In genomic region chr3:100105536-100105935, GRCh38 we compare ENCODE assay signal across 7 cellular contexts. TPM values are rescaled to one million over a fixed set of nuclear protein-coding genes. Genes with fewer than 3 reads are reported as not detected.
DNase-seq lines count a peak whose midpoint lies in the region; ATAC-seq and TF ChIP-seq lines count a peak whose summit lies in the region.

No MANE protein-coding gene starts in this region.

- H3K9ac ChIP-seq in H9 (ENCODE audit: extremely low read depth, insufficient read length, low read length) = no peak overlapping the region

- H4K20me1 ChIP-seq in OCI-LY7 (ENCODE audit: insufficient read depth, low read length) (no peaks in the 10 kb centered on the region), H9 (ENCODE audit: control insufficient read depth, insufficient read depth, insufficient read length) (no peaks in the 10 kb centered on the region)

- no peak overlapping the region for H2AK5ac ChIP-seq in H9 (ENCODE audit: insufficient read length, low read length)

- intact Hi-C loops in OCI-LY7 (cut with micrococcal nuclease; ENCODE audit: unreplicated experiment) = no loop called here

- H3K4me1 Mint-ChIP-seq in osteocyte (ENCODE audit: unreplicated experiment) = peaks cover 67% of the 10 kb centered on the region
- H3K4me1 Mint-ChIP-seq in effector memory CD8-positive, alpha-beta T cell (ENCODE audit: low read depth in 2 of 2) = no peaks in the 10 kb centered on the region
- H3K4me1 Mint-ChIP-seq in H9 = peaks cover 8 to 16% of the 10 kb centered on the region in 2 experiments; a peak in 3 of 4 replicates

- no TSS peak for BruUV-seq in OCI-LY7 (replicated peaks; lab: Mats Ljungman, UMichigan)

- H2BK20ac ChIP-seq in H9 (ENCODE audit: low read depth, low read length, poor library complexity, severe bottlenecking) = no peak overlapping the region

- H3K27me3 ChIP-seq in H9 (ENCODE audit: insufficient read depth, low read length) = no peaks in the 10 kb centered on the region

- H2BK12ac ChIP-seq in H9 (ENCODE audit: insufficient read length, low read depth, low read length) = no peak overlapping the region

- H3K79me1 ChIP-seq in H9 (ENCODE audit: insufficient read depth, low read depth, low read length, poor library complexity, severe bottlenecking) = no peaks in the 10 kb centered on the region

- no peak overlapping the region for H3K14ac ChIP-seq in H9 (ENCODE audit: insufficient read depth, low read length)

- H3K27ac ChIP-seq in OCI-LY7 (ENCODE audit: low read depth, low read length, poor library complexity, severe bottlenecking) (peak overlapping the region; percentile 58), H9 (ENCODE audit: insufficient read length, low read depth, low read length) (no peak overlapping the region)

- H3K18ac ChIP-seq in H9 (ENCODE audit: insufficient read length, low read depth, low read length) = no peak overlapping the region

- H4K8ac ChIP-seq in H9 (replicated peaks; ENCODE audit: insufficient read length, low read depth, low read length) = no peak overlapping the region

- H3K4me3 ChIP-seq in OCI-LY7 (ENCODE audit: low read depth, low read length, poor library complexity, severe bottlenecking) = no peak overlapping the region

- no peak overlapping the region for H3K4ac ChIP-seq in H9 (ENCODE audit: low read depth, low read length)

- H2BK120ac ChIP-seq in H9 (ENCODE audit: low read depth, low read length, poor library complexity, severe bottlenecking) = no peak overlapping the region

- TF ChIP-seq CTCF in OCI-LY7 (conservative IDR thresholded peaks at IDR 0.05; ENCODE audit: low read length) = no peak
- TF ChIP-seq CTCF in osteocyte (IDR thresholded peaks at IDR 0.05) = no peak
- TF ChIP-seq CTCF in H9 (conservative IDR thresholded peaks at IDR 0.05) = no peak

- no peak overlapping the region for H3K23ac ChIP-seq in H9 (ENCODE audit: insufficient read length, low read depth, low read length)

- peak overlapping the region; percentile 48; the same call in 1 of the 2 replicates for H2AFZ ChIP-seq in OCI-LY7 (ENCODE audit: low read length)
- H2AFZ ChIP-seq in H9 (ENCODE audit: low read length) = no peak overlapping the region

- CTCF ChIA-PET in OCI-LY7 (lab: Charles Lee; ENCODE audit: unreplicated experiment) = no interaction called here

- H2BK5ac ChIP-seq in H9 (ENCODE audit: insufficient read length, low read length) = no peak overlapping the region

- H4K5ac ChIP-seq in H9 (ENCODE audit: insufficient read length, low read depth, low read length) = no peak overlapping the region

- H3K9me3 Mint-ChIP-seq in osteocyte (ENCODE audit: unreplicated experiment) = no peaks in the 10 kb centered on the region
- no peaks in the 10 kb centered on the region for H3K9me3 Mint-ChIP-seq in effector memory CD8-positive, alpha-beta T cell
- no peaks in the 10 kb centered on the region; a peak in 1 of 5 replicates for H3K9me3 Mint-ChIP-seq in H9

- H3K4me1 ChIP-seq in OCI-LY7 (ENCODE audit: insufficient read depth, low read length, poor library complexity, severe bottlenecking) (peaks cover 33% of the 10 kb centered on the region), H9 (ENCODE audit: insufficient read depth, low read length) (no peaks in the 10 kb centered on the region)

- no peaks in the 10 kb centered on the region for H3K9me3 ChIP-seq in OCI-LY7 (ENCODE audit: low read length)
- no peaks in the 10 kb centered on the region for H3K9me3 ChIP-seq in H9 (ENCODE audit: control insufficient read depth, low read depth, low read length)

- H3K4me3 Mint-ChIP-seq in osteocyte (ENCODE audit: unreplicated experiment) (no peak overlapping the region), H9 (no peak overlapping the region)
- H3K4me3 Mint-ChIP-seq in effector memory CD8-positive, alpha-beta T cell = no peak overlapping the region

- H3K36me3 Mint-ChIP-seq in osteocyte (ENCODE audit: unreplicated experiment) (peaks cover 2% of the 10 kb centered on the region), H9 (ENCODE audit: insufficient read depth in 1 of 3, low read depth in 3 of 3) (peaks cover 0 to 3% (median 0%) of the 10 kb centered on the region in 3 experiments; a peak in 2 of 7 replicates)
- H3K36me3 Mint-ChIP-seq in effector memory CD8-positive, alpha-beta T cell (ENCODE audit: insufficient read depth) = no peaks in the 10 kb centered on the region

- H3K27ac Mint-ChIP-seq in osteocyte (ENCODE audit: unreplicated experiment) (peak overlapping the region; percentile 70), H9 (peak overlapping the region in 1 of 3 experiments; percentile 31; a peak in 1 of 7 replicates)
- H3K27ac Mint-ChIP-seq in effector memory CD8-positive, alpha-beta T cell = no peak overlapping the region

- H3K23me2 ChIP-seq in H9 (ENCODE audit: insufficient read length, low read depth, low read length, poor library complexity, severe bottlenecking) = no peaks in the 10 kb centered on the region

- H2BK15ac ChIP-seq in H9 (ENCODE audit: low read depth, low read length) = no peak overlapping the region

- no CpG with 5 or more reads among the region's 1 CpG for WGBS in H9 (ENCODE audit: extremely low coverage, insufficient read length, low lambda C conversion rate)

- no peak overlapping the region for H3K56ac ChIP-seq in H9 (ENCODE audit: insufficient read length, low read depth, low read length)

- POLR2A ChIA-PET in OCI-LY7 (lab: Charles Lee) = interaction anchor here (0.6 to 1.9 kb wide), 14 partner anchors 8 to 1514 kb away, joined by 3 to 9 read pairs (median 4); partner anchors contain the start of genes FILIP1L and TBC1D23

- H3K36me3 ChIP-seq in OCI-LY7 (ENCODE audit: insufficient read depth, low read length) = no peaks in the 10 kb centered on the region

- no peak overlapping the region for H4K91ac ChIP-seq in H9 (ENCODE audit: insufficient read length, low read depth, low read length)

- H3K27me3 Mint-ChIP-seq in osteocyte (ENCODE audit: unreplicated experiment) (no peaks in the 10 kb centered on the region), H9 (ENCODE audit: low read depth) (no peaks in the 10 kb centered on the region)
- H3K27me3 Mint-ChIP-seq in effector memory CD8-positive, alpha-beta T cell = no peaks in the 10 kb centered on the region

- DNase-seq in OCI-LY7 (ENCODE audit: low spot score) (peak; percentile 76), osteocyte (ENCODE audit: extremely low spot score, unreplicated experiment) (no peak), H9 (no peak), pons (ENCODE audit: low spot score) (no peak)
- DNase-seq in effector memory CD8-positive, alpha-beta T cell = no peak

- no peaks in the 10 kb centered on the region for H3K9me2 ChIP-seq in OCI-LY7 (ENCODE audit: insufficient read depth, low read length)

- peak overlapping the region; percentile 50 for H3K4me2 ChIP-seq in OCI-LY7 (ENCODE audit: low read length)
- H3K4me2 ChIP-seq in H9 (ENCODE audit: insufficient read depth, insufficient read length, low read length) = no peak overlapping the region

- H3T11ph ChIP-seq in H9 (ENCODE audit: low read length) = no peak overlapping the region

- ATAC-seq in GM18909 (IDR thresholded peaks at IDR 0.05; ENCODE audit: poor library complexity, unreplicated experiment) (peak; percentile 45), HG02623 (IDR thresholded peaks at IDR 0.05; ENCODE audit: unreplicated experiment) (peak; percentile 46)
- ATAC-seq in effector memory CD8-positive, alpha-beta T cell (replicated peaks) = no peak

- H3K79me2 ChIP-seq in OCI-LY7 (ENCODE audit: insufficient read depth, low read depth, low read length) (no peaks in the 10 kb centered on the region), H9 (ENCODE audit: insufficient read depth, low read length) (0 out of 2 replicates have a peak, but pooled peaks cover 2% of the 10 kb centered on the region)

RNA-seq across cellular contexts. Expression of gene FILIP1L, which starts 8.8 kb away (rescaled TPM):
- total RNA-seq in OCI-LY7 (2014; rRNA removed; shearing (Covaris generic)) = not detected in 2 replicates
- total RNA-seq in OCI-LY7 (2022) = not detected in 2 replicates
- total RNA-seq in osteocyte = 47.0 and 49.3 TPM in 2 replicates
- 0.07 and 0.22 TPM in 2 replicates for total RNA-seq in H9 (2021)

Comparison
In these comparisons a context has a peak if more than half of its experiments do, and no peak if none do; other contexts are left out.
1. RNA of gene FILIP1L, which starts 8.8 kb away (total RNA-seq): 47.0 to 49.3 TPM in osteocyte; 0.07 to 0.22 TPM in H9 and not detected in OCI-LY7; every median in the first group is over 10 times any median in the second.